ENCODE assay signal across 13 cellular contexts in genomic region chr5:122493091-122493775, GRCh38.
DNase-seq lines count a peak whose midpoint lies in the region; ATAC-seq and TF ChIP-seq lines count a peak whose summit lies in the region.
"Had no signal": no experiment of that assay in that cellular context is flagged by ENCODE, and none has a peak within 500 bp of the region (broad histone marks: within the 10 kb centered on the region; RNA-seq: fewer than 3 reads in every experiment).

No MANE protein-coding gene starts in this region.

- H2AFZ ChIP-seq in mammary epithelial cell (ENCODE audit: low read depth, low read length), result no peak overlapping the region

- H3K27ac ChIP-seq in mammary epithelial cell (ENCODE audit: insufficient read depth, low read depth, low read length), result no peak overlapping the region

- H3K4me3 Mint-ChIP-seq in activated T-helper 17 cell treated with anti-CD3 and anti-CD28 coated beads, Interleukin-2, amount 50 U/mL, for 72 hours, result no peak overlapping the region
- H3K4me3 Mint-ChIP-seq: activated T-cell treated with anti-CD3 and anti-CD28 coated beads, Interleukin-2, amount 50 U/mL, for 4 hours; CD4-positive, alpha-beta memory T cell; central memory CD8-positive, alpha-beta T cell had no signal

- no peak overlapping the region for H3K4me3 ChIP-seq in mammary epithelial cell (replicated peaks in 1 of 3; ENCODE audit: insufficient read depth in 1 of 3, low read depth in 2 of 3, low read length in 3 of 3)
- H3K4me3 ChIP-seq: GM12878 had no signal

- peaks cover 7% of the 10 kb centered on the region for H3K9me3 Mint-ChIP-seq in activated T-helper 17 cell treated with anti-CD3 and anti-CD28 coated beads, Interleukin-2, amount 50 U/mL, for 72 hours

- intact Hi-C loops in mammary epithelial cell (cut with micrococcal nuclease), result loop anchor here (2.0 kb wide), 1 partner anchor 296 kb away; no protein-coding TSS in a partner anchor

- ATAC-seq in HG03354 (IDR thresholded peaks at IDR 0.05; ENCODE audit: poor library complexity, severe bottlenecking, unreplicated experiment) (peak; percentile 9), GM18861 (IDR thresholded peaks at IDR 0.05; ENCODE audit: unreplicated experiment) (no peak), HG03442 (IDR thresholded peaks at IDR 0.05; ENCODE audit: unreplicated experiment) (no peak)
- ATAC-seq in activated T-helper 17 cell treated with anti-CD3 and anti-CD28 coated beads, Interleukin-2, amount 50 U/mL, for 72 hours (replicated peaks), result no peak
- ATAC-seq: activated T-cell treated with anti-CD3 and anti-CD28 coated beads, Interleukin-2, amount 50 U/mL, for 4 hours had no signal

- H3K4me1 Mint-ChIP-seq in activated T-helper 17 cell treated with anti-CD3 and anti-CD28 coated beads, Interleukin-2, amount 50 U/mL, for 72 hours, result no peaks in the 10 kb centered on the region
- H3K4me1 Mint-ChIP-seq: CD4-positive, alpha-beta memory T cell; central memory CD8-positive, alpha-beta T cell had no signal

- 72% methylated on average over 7 of the region's 8 CpGs for WGBS in mammary epithelial cell (ENCODE audit: low coverage, missing lambda C conversion rate)

- peaks cover 2% of the 10 kb centered on the region for H3K27me3 ChIP-seq in mammary epithelial cell (ENCODE audit: insufficient read depth, low read length)

- H3K4me2 ChIP-seq in mammary epithelial cell (ENCODE audit: insufficient read depth, low read depth, low read length), result no peak overlapping the region

- H3K4me1 ChIP-seq in mammary epithelial cell (ENCODE audit: insufficient read depth, low read length), result no peaks in the 10 kb centered on the region

- no peak overlapping the region for H3K9ac ChIP-seq in mammary epithelial cell (ENCODE audit: insufficient read depth, low read length)

- CTCF ChIA-PET in mammary epithelial cell (lab: Charles Lee; ENCODE audit: low non-redundant PET), result no interaction called here

- in situ Hi-C loops in mammary epithelial cell (cut with MboI; ENCODE audit: low sequenced_read_pairs in 2 of 2), result no loop called here

- no peaks in the 10 kb centered on the region for H4K20me1 ChIP-seq in mammary epithelial cell (ENCODE audit: insufficient read depth, low read length)

- H3K27me3 Mint-ChIP-seq in activated T-helper 17 cell treated with anti-CD3 and anti-CD28 coated beads, Interleukin-2, amount 50 U/mL, for 72 hours, result peaks cover 14% of the 10 kb centered on the region

- H3K79me2 ChIP-seq in mammary epithelial cell (ENCODE audit: insufficient read depth, low read length), result no peaks in the 10 kb centered on the region

- H3K36me3 ChIP-seq in mammary epithelial cell (ENCODE audit: insufficient read depth, low read length), result no peaks in the 10 kb centered on the region

- dilution Hi-C loops in mammary epithelial cell (cut with HindIII; ENCODE audit: low sequenced_read_pairs), result no loop called here

- H3K9me3 ChIP-seq in mammary epithelial cell (replicated peaks; ENCODE audit: insufficient read depth, low read length), result no peaks in the 10 kb centered on the region

- H3K36me3 Mint-ChIP-seq in activated T-helper 17 cell treated with anti-CD3 and anti-CD28 coated beads, Interleukin-2, amount 50 U/mL, for 72 hours (ENCODE audit: low read depth), result no peaks in the 10 kb centered on the region
- H3K36me3 Mint-ChIP-seq: CD4-positive, alpha-beta memory T cell had no signal

- H3K27ac Mint-ChIP-seq in activated T-helper 17 cell treated with anti-CD3 and anti-CD28 coated beads, Interleukin-2, amount 50 U/mL, for 72 hours, result no peak overlapping the region
- H3K27ac Mint-ChIP-seq: CD4-positive, alpha-beta memory T cell had no signal

- DNase-seq in NCI-H446 treated with DMSO at 0.1 percent for 48 hours (lab: John Stamatoyannopoulos, UW) (peak; percentile 98), globus pallidus (ENCODE audit: low spot score) (peak; percentile 26), pons (ENCODE audit: low spot score) (peak; percentile 49), mammary epithelial cell (no peak)
- DNase-seq: activated T-cell treated with anti-CD3 and anti-CD28 coated beads, Interleukin-2, amount 50 U/mL, for 4 hours; CD4-positive, alpha-beta memory T cell; KG1 had no signal

- no peak for TF ChIP-seq CTCF in mammary epithelial cell (conservative IDR thresholded peaks at IDR 0.05 in 1 of 2, IDR thresholded peaks at IDR 0.05 in 1 of 2; ENCODE audit: extremely low read depth in 1 of 2, insufficient read depth in 1 of 2, low read depth in 1 of 2, low read length in 2 of 2)

- no TSS peak for BruUV-seq in mammary epithelial cell (replicated peaks; lab: Mats Ljungman, UMichigan)
